In the genomic region with DNA sequence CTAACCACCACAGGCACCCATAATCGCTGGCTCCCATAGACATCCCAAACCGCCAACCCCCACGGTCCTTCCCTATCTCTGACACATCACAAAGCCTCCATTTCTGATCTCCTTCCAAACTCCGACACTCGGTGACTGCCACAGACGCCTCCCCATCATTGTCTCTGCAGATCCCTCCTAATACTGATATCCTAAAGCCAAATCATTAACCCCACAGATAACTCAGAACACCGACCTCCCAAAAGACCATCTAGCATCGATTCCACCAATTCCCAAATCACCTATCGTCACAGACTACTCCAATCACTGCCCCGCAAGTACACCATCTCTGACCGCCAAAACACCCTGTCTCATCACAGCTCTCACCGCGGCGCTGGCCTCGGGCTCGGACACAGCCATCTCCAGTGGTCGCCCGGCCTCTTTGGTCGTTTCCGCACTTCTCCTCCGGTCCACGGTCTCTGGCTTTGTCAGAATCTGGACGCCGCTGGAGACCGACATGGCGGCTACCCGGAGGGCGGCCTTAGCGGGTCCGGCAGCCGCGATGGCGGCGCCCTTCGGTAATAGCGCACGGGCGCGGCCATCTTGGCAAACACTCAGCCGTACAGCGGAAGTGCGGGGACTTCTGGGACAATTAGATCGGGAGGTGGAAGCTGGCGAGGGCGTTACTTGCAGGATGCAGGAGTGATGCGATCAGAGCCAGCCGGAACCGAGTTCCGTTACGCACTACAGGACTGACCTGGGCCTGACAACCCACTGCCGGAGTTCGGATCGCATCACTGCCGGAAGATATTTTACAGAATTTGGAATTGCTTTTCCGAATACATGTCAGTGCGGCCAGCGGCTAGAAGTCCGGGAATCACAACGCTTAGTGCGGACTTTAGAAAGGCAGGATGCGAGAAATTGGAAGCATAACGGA, we compare ENCODE assay signal across 8 cellular contexts. TPM values are rescaled to one million over a fixed set of nuclear protein-coding genes. Genes with fewer than 3 reads are reported as not detected.
A peak's percentile ranks its signal among the peaks of the same experiment; 100 is the strongest.
DNase-seq lines count a peak whose midpoint lies in the region; ATAC-seq and FAIRE-seq lines count a peak whose summit lies in the region.

A gene (minus strand): TSS at position 534 of the 916 bp plus-strand sequence. CDS start 36 bp downstream, at position 498.

- WGBS in small intestine, 3 donors, result 3 to 14% (median 11%) methylated on average over 62 of the region's 62 CpGs

- FAIRE-seq in G401.6 (lab: Jason Lieb, UNC) (peak; percentile 96), small intestine (lab: Jason Lieb, UNC) (no peak)

- no peaks in the 10 kb centered on the region for H3K4me1 ChIP-seq in small intestine (ENCODE audit: control insufficient read depth in 2 of 2, insufficient read depth in 1 of 2, low read depth in 1 of 2, low read length in 1 of 2)

- H3K9me3 ChIP-seq in small intestine (ENCODE audit: control insufficient read depth, low read depth), result peaks cover under 1% of the 10 kb centered on the region

- peak; percentile 95 for ATAC-seq in HG02623 (IDR thresholded peaks at IDR 0.05; ENCODE audit: unreplicated experiment)

- peak; percentile 86 to 94 for DNase-seq in NCI-H1930 (lab: John Stamatoyannopoulos, UW)
- peak; percentile 49 for DNase-seq in activated CD4-positive, CD25-positive, alpha-beta regulatory T cell treated with anti-CD3 and anti-CD28 coated beads, Interleukin-2, amount 50 U/mL, for 16 hours (ENCODE audit: low read depth, low spot score)
- DNase-seq in cerebellar cortex (ENCODE audit: low spot score), result peak; percentile 96
- peak; percentile 95 for DNase-seq in inferior parietal cortex (ENCODE audit: extremely low spot score)
- peak; percentile 65 for DNase-seq in small intestine
- no peak for DNase-seq in NOMO-1 treated with DMSO at 0.1 percent for 48 hours (lab: John Stamatoyannopoulos, UW; ENCODE audit: unreplicated experiment)

- peak within 1 kb of the TSS in 1 of 2 donors; percentile 79 for H3K27ac ChIP-seq in small intestine (ENCODE audit: low read depth in 1 of 2, low read length in 1 of 2)

- peak within 1 kb of the TSS; percentile 26 to 66 for H3K4me3 ChIP-seq in small intestine (ENCODE audit: low read depth in 1 of 2, low read length in 2 of 2)

- peaks cover 0 to 1% of the 10 kb centered on the region in 2 donors for H3K36me3 ChIP-seq in small intestine (ENCODE audit: control insufficient read depth in 2 of 2, insufficient read depth in 2 of 2, low read length in 2 of 2)

- H3K27me3 ChIP-seq in small intestine (ENCODE audit: control insufficient read depth in 2 of 2, insufficient read depth in 2 of 2, low read length in 2 of 2), result peaks cover 0 to 11% of the 10 kb centered on the region in 2 donors

RNA-seq across cellular contexts. Expression of the gene that starts here (rescaled TPM):
- polyA plus RNA-seq in small intestine, result under 1 TPM in 2 of 3 donors, not detected in 1; 0.54 to 1.00 TPM

Comparison
In these comparisons a context has a peak if more than half of its experiments do, and no peak if none do; other contexts are left out.
1. Peak in DNase-seq and H3K4me3 ChIP-seq in small intestine; RNA of the gene not detected or under 1 TPM.